Comparison of ENCODE assay signal across 9 cellular contexts in genomic region chr11:133928628-133929059, GRCh38. TPM values are rescaled to one million over a fixed set of nuclear protein-coding genes. Genes with fewer than 3 reads are reported as not detected.
DNase-seq lines count a peak whose midpoint lies in the region; ATAC-seq and TF ChIP-seq lines count a peak whose summit lies in the region.
"Had no signal": no experiment of that assay in that cellular context is flagged by ENCODE, and none has a peak within 500 bp of the region (broad histone marks: within the 10 kb centered on the region; RNA-seq: fewer than 3 reads in every experiment).

No MANE protein-coding gene starts in this region.

- no peaks in the 10 kb centered on the region for H3K9me3 ChIP-seq in MM.1S (replicated peaks; ENCODE audit: insufficient read depth, low read length)
- no peaks in the 10 kb centered on the region for H3K9me3 ChIP-seq in tibial artery
- H3K9me3 ChIP-seq: neutrophil had no signal

- peak; percentile 74 for ATAC-seq in left colon
- no peak for ATAC-seq in GM21528 (IDR thresholded peaks at IDR 0.05; ENCODE audit: low FRiP score, unreplicated experiment)

- no peaks in the 10 kb centered on the region for H3K9me2 ChIP-seq in MM.1S (replicated peaks; ENCODE audit: insufficient read depth, low read length)

- H3K9ac ChIP-seq in MM.1S (ENCODE audit: low read length) = no peak overlapping the region

- H3K4me1 ChIP-seq in MM.1S (ENCODE audit: low read length) (no peaks in the 10 kb centered on the region), tibial artery (peaks cover 0 to 16% (median 10%) of the 10 kb centered on the region in 4 donors)

- H3K27ac ChIP-seq in MM.1S (ENCODE audit: low read length) (no peak overlapping the region), tibial artery (no peak overlapping the region)
- H3K27ac ChIP-seq: neutrophil had no signal

- no peaks in the 10 kb centered on the region for H4K20me1 ChIP-seq in MM.1S (ENCODE audit: insufficient read depth, low read length)

- H3K27me3 ChIP-seq in MM.1S (replicated peaks; ENCODE audit: insufficient read depth, low read length) = no peaks in the 10 kb centered on the region; the same call in 1 of the 2 replicates
- no peaks in the 10 kb centered on the region for H3K27me3 ChIP-seq in tibial artery

- no peaks in the 10 kb centered on the region for H3K79me2 ChIP-seq in MM.1S (ENCODE audit: low read length)

- DNase-seq in Daoy (ENCODE audit: low read depth) (peak; percentile 37), MM.1S (no peak), left colon (peak in 1 of 2 donors; percentile 38), midbrain (lab: John Stamatoyannopoulos, UW) (no peak), tibial artery (no peak), NOMO-1 treated with DMSO at 0.1 percent for 48 hours (lab: John Stamatoyannopoulos, UW; ENCODE audit: unreplicated experiment) (no peak)
- DNase-seq in activated CD4-positive, alpha-beta T cell treated with anti-CD3 and anti-CD28 coated beads, Interleukin-2, amount 50 U/mL, for 4 hours = peak; percentile 37 to 46

- H2AFZ ChIP-seq in MM.1S (ENCODE audit: low read length) = no peak overlapping the region

- intact Hi-C loops in left colon (cut with DNase I, micrococcal nuclease) = loop anchor here (10.0 kb wide), 2 partner anchors 206 to 216 kb away; no protein-coding TSS in a partner anchor
- intact Hi-C loops in tibial artery (cut with DNase I; ENCODE audit: low total_unique reads) = loop anchor here (2.0 to 5.0 kb wide), 2 partner anchors 116 to 214 kb away; no protein-coding TSS in a partner anchor

- peak overlapping the region; percentile 41; the same call in 1 of the 2 replicates for H3K4me2 ChIP-seq in MM.1S (ENCODE audit: low read depth, low read length)

- TF ChIP-seq CTCF in MM.1S (IDR thresholded peaks at IDR 0.05; ENCODE audit: low read length) (no peak), tibial artery (IDR thresholded peaks at IDR 0.05) (no peak)

- no peak overlapping the region for H3K4me3 ChIP-seq in MM.1S (ENCODE audit: low read length)
- no peak overlapping the region for H3K4me3 ChIP-seq in tibial artery

- H3K36me3 ChIP-seq in MM.1S (replicated peaks; ENCODE audit: insufficient read depth, low read length) (no peaks in the 10 kb centered on the region), tibial artery (peaks cover 41 to 67% (median 43%) of the 10 kb centered on the region in 3 donors)
- H3K36me3 ChIP-seq: neutrophil had no signal

- H3F3A ChIP-seq in MM.1S (ENCODE audit: insufficient read depth, low read length) = no peaks in the 10 kb centered on the region

RNA-seq across cellular contexts. Expression of gene IGSF9B, which starts 28.1 kb away (rescaled TPM):
- total RNA-seq in Daoy (2014; rRNA removed; shearing (Covaris generic)) = 1.0 and 1.3 TPM in 2 replicates
- 1 to 10 TPM; 2.3 to 4.4 TPM for total RNA-seq in left colon

Comparison
In these comparisons a context has a peak if more than half of its experiments do, and no peak if none do; other contexts are left out.
1. DNase-seq: peak in Daoy (single experiment) and activated CD4-positive, alpha-beta T cell treated with anti-CD3 and anti-CD28 coated beads, Interleukin-2, amount 50 U/mL, for 4 hours (2 of 2); none in MM.1S (single experiment), midbrain (single experiment), tibial artery (0 of 2) and NOMO-1 treated with DMSO at 0.1 percent for 48 hours (single experiment).